Comparison of ENCODE assay signal across 1 cellular context in the genomic region with DNA sequence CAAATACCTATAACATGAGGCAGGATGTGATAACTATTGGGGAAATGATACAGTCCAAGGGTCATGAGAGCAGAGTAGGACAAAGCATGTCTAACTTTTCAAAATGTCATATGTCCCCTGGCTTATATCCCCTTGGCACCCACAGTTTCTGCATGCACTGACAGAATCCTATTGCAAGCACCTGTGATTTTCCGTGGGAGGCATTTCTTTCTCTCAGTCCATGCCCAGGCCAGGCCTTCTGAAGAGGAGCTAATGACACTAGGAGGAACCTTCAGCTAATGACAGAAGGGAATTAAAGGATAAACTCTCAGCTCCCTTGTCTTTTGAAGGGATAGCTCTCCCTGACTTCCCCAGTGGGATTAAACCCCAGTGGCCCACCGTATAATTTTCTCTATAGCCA.
A peak's percentile ranks its signal among the peaks of the same experiment; 100 is the strongest.
TF ChIP-seq lines count a peak whose summit lies in the region.

No MANE protein-coding gene starts in this region.

TF ChIP-seq in HepG2, 621 proteins besides CTCF, POLR2A, EP300 and RAD21 (continued from another document):
- TF ChIP-seq, protein P1, sequence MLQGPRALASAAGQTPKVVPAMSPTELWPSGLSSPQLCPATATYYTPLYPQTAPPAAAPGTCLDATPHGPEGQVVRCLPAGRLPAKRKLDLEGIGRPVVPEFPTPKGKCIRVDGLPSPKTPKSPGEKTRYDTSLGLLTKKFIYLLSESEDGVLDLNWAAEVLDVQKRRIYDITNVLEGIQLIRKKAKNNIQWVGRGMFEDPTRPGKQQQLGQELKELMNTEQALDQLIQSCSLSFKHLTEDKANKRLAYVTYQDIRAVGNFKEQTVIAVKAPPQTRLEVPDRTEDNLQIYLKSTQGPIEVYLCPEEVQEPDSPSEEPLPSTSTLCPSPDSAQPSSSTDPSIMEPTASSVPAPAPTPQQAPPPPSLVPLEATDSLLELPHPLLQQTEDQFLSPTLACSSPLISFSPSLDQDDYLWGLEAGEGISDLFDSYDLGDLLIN (CRISPR knock-in tag; IDR thresholded peaks at IDR 0.05; ENCODE audit: borderline replicate concordance), result no peak
- TF ChIP-seq SYNCRIP (IDR thresholded peaks at IDR 0.05; ENCODE audit: insufficient read depth, low read depth, low read length) (no peak), ZNF446 (CRISPR knock-in tag; IDR thresholded peaks at IDR 0.05) (peak; percentile 35; the same call in 1 of the 2 replicates), FIP1L1 (IDR thresholded peaks at IDR 0.05; ENCODE audit: borderline replicate concordance, insufficient read depth, low read depth, low read length) (no peak), ZSCAN21 (CRISPR knock-in tag; IDR thresholded peaks at IDR 0.05; ENCODE audit: borderline replicate concordance) (no peak), ZNF33B (CRISPR knock-in tag; IDR thresholded peaks at IDR 0.05) (no peak), KLF6 (CRISPR knock-in tag; IDR thresholded peaks at IDR 0.05) (no peak), MEIS1 (CRISPR knock-in tag; IDR thresholded peaks at IDR 0.05; ENCODE audit: borderline replicate concordance) (no peak), ZEB1 (IDR thresholded peaks at IDR 0.05; ENCODE audit: insufficient replicate concordance, low read depth) (no peak), ZBTB7B (CRISPR knock-in tag; IDR thresholded peaks at IDR 0.05) (no peak), ZNF83 (CRISPR knock-in tag; IDR thresholded peaks at IDR 0.05; ENCODE audit: borderline replicate concordance) (no peak), TGIF2 (CRISPR knock-in tag; IDR thresholded peaks at IDR 0.05) (no peak), DMAP1 (CRISPR knock-in tag; IDR thresholded peaks at IDR 0.05) (no peak), PRMT3 (CRISPR knock-in tag; IDR thresholded peaks at IDR 0.05; ENCODE audit: borderline replicate concordance, low read depth) (no peak), ZNF234 (CRISPR knock-in tag; conservative IDR thresholded peaks at IDR 0.05) (no peak), ZNF607 (CRISPR knock-in tag; IDR thresholded peaks at IDR 0.05; ENCODE audit: borderline replicate concordance) (0 out of 2 replicates have a peak, but pooled peaks have one; percentile 34), ZNF841 (CRISPR knock-in tag; IDR thresholded peaks at IDR 0.05; ENCODE audit: borderline replicate concordance) (no peak)
- TF ChIP-seq, protein P2, sequence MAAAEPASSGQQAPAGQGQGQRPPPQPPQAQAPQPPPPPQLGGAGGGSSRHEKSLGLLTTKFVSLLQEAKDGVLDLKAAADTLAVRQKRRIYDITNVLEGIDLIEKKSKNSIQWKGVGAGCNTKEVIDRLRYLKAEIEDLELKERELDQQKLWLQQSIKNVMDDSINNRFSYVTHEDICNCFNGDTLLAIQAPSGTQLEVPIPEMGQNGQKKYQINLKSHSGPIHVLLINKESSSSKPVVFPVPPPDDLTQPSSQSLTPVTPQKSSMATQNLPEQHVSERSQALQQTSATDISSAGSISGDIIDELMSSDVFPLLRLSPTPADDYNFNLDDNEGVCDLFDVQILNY (CRISPR knock-in tag; conservative IDR thresholded peaks at IDR 0.05), result no peak
- TF ChIP-seq, protein P3, sequence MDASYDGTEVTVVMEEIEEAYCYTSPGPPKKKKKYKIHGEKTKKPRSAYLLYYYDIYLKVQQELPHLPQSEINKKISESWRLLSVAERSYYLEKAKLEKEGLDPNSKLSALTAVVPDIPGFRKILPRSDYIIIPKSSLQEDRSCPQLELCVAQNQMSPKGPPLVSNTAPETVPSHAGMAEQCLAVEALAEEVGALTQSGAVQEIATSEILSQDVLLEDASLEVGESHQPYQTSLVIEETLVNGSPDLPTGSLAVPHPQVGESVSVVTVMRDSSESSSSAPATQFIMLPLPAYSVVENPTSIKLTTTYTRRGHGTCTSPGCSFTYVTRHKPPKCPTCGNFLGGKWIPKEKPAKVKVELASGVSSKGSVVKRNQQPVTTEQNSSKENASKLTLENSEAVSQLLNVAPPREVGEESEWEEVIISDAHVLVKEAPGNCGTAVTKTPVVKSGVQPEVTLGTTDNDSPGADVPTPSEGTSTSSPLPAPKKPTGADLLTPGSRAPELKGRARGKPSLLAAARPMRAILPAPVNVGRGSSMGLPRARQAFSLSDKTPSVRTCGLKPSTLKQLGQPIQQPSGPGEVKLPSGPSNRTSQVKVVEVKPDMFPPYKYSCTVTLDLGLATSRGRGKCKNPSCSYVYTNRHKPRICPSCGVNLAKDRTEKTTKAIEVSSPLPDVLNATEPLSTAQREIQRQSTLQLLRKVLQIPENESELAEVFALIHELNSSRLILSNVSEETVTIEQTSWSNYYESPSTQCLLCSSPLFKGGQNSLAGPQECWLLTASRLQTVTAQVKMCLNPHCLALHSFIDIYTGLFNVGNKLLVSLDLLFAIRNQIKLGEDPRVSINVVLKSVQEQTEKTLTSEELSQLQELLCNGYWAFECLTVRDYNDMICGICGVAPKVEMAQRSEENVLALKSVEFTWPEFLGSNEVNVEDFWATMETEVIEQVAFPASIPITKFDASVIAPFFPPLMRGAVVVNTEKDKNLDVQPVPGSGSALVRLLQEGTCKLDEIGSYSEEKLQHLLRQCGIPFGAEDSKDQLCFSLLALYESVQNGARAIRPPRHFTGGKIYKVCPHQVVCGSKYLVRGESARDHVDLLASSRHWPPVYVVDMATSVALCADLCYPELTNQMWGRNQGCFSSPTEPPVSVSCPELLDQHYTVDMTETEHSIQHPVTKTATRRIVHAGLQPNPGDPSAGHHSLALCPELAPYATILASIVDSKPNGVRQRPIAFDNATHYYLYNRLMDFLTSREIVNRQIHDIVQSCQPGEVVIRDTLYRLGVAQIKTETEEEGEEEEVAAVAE (CRISPR knock-in tag; IDR thresholded peaks at IDR 0.05; ENCODE audit: borderline replicate concordance), result no peak
- TF ChIP-seq, protein P4, sequence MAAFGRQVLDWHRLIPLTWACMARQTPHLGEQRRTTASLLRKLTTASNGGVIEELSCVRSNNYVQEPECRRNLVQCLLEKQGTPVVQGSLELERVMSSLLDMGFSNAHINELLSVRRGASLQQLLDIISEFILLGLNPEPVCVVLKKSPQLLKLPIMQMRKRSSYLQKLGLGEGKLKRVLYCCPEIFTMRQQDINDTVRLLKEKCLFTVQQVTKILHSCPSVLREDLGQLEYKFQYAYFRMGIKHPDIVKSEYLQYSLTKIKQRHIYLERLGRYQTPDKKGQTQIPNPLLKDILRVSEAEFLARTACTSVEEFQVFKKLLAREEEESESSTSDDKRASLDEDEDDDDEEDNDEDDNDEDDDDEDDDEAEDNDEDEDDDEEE (CRISPR knock-in tag; IDR thresholded peaks at IDR 0.05), result peak; percentile 67; the same call in 1 of the 2 replicates
- TF ChIP-seq, protein P5, sequence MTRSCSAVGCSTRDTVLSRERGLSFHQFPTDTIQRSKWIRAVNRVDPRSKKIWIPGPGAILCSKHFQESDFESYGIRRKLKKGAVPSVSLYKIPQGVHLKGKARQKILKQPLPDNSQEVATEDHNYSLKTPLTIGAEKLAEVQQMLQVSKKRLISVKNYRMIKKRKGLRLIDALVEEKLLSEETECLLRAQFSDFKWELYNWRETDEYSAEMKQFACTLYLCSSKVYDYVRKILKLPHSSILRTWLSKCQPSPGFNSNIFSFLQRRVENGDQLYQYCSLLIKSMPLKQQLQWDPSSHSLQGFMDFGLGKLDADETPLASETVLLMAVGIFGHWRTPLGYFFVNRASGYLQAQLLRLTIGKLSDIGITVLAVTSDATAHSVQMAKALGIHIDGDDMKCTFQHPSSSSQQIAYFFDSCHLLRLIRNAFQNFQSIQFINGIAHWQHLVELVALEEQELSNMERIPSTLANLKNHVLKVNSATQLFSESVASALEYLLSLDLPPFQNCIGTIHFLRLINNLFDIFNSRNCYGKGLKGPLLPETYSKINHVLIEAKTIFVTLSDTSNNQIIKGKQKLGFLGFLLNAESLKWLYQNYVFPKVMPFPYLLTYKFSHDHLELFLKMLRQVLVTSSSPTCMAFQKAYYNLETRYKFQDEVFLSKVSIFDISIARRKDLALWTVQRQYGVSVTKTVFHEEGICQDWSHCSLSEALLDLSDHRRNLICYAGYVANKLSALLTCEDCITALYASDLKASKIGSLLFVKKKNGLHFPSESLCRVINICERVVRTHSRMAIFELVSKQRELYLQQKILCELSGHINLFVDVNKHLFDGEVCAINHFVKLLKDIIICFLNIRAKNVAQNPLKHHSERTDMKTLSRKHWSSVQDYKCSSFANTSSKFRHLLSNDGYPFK (CRISPR knock-in tag; IDR thresholded peaks at IDR 0.05; ENCODE audit: borderline replicate concordance), result no peak
